Comparison of ENCODE assay signal across 18 cellular contexts in genomic region chr7:157775560-157776332, GRCh38.
"Had no signal": no experiment of that assay in that cellular context is flagged by ENCODE, and none has a peak within 500 bp of the region (broad histone marks: within the 10 kb centered on the region; RNA-seq: fewer than 3 reads in every experiment).

No MANE protein-coding gene starts in this region.

- DNase-seq: activated CD4-positive, alpha-beta T cell treated with anti-CD3 and anti-CD28 coated beads, Interleukin-2, amount 50 U/mL, for 4 hours; activated effector memory CD4-positive, alpha-beta T cell treated with anti-CD3 and anti-CD28 coated beads, Interleukin-2, amount 50 U/mL, for 16 hours; activated naive CD4-positive, alpha-beta T cell treated with anti-CD3 and anti-CD28 coated beads, Interleukin-2, amount 10 ng/mL, durations not matched to agents 7 days and 5 days; activated T-cell treated with anti-CD3 and anti-CD28 coated beads, Interleukin-2, amount 50 U/mL, for 72 hours; anterior cingulate cortex; effector CD4-positive, alpha-beta T cell; sigmoid colon; stimulated activated CD4-positive, alpha-beta T cell treated with anti-CD3 and anti-CD28 coated beads, Interleukin-2, amount 100 ng/mL, for 48 hours; stimulated activated CD8-positive, alpha-beta memory T cell treated with anti-CD3 and anti-CD28 coated beads, Interleukin-4, amount 100 ng/mL, for 48 hours; T-helper 9 cell; tibial artery had no signal

- H3K4me1 ChIP-seq: heart left ventricle, sigmoid colon, tibial artery had no signal

- H3K4me3 ChIP-seq: heart left ventricle, sigmoid colon, smooth muscle cell, tibial artery had no signal

- H3K4me3 Mint-ChIP-seq: activated naive CD4-positive, alpha-beta T cell treated with anti-CD3 and anti-CD28 coated beads, Interleukin-2, amount 10 ng/mL, durations not matched to agents 7 days and 5 days; activated T-cell treated with anti-CD3 and anti-CD28 coated beads, Interleukin-2, amount 50 U/mL, for 72 hours; brain; dendritic cell treated with granulocyte-macrophage colony-stimulating factor and Interleukin-4, amounts not matched to agents 40 ng/mL and 50 ng/mL, for 4 days; memory B cell; stimulated activated naive CD8-positive, alpha-beta T cell treated with anti-CD3 and anti-CD28 coated beads, Interleukin-15, Interleukin-2, amounts not matched to agents 100 ng/mL and 50 ng/mL, for 24 hours; WTC11 had no signal

- H3K4me2 ChIP-seq: smooth muscle cell had no signal

- H3K27ac Mint-ChIP-seq: activated naive CD4-positive, alpha-beta T cell treated with anti-CD3 and anti-CD28 coated beads, Interleukin-2, amount 10 ng/mL, durations not matched to agents 7 days and 5 days; activated T-cell treated with anti-CD3 and anti-CD28 coated beads, Interleukin-2, amount 50 U/mL, for 72 hours; brain; dendritic cell treated with granulocyte-macrophage colony-stimulating factor and Interleukin-4, amounts not matched to agents 40 ng/mL and 50 ng/mL, for 4 days; memory B cell; stimulated activated naive CD8-positive, alpha-beta T cell treated with anti-CD3 and anti-CD28 coated beads, Interleukin-15, Interleukin-2, amounts not matched to agents 100 ng/mL and 50 ng/mL, for 24 hours; WTC11 had no signal

- H3K4me1 Mint-ChIP-seq: activated naive CD4-positive, alpha-beta T cell treated with anti-CD3 and anti-CD28 coated beads, Interleukin-2, amount 10 ng/mL, durations not matched to agents 7 days and 5 days; memory B cell; WTC11 had no signal

- H3K27ac ChIP-seq: heart left ventricle, sigmoid colon, tibial artery had no signal

- H3K36me3 ChIP-seq: heart left ventricle, sigmoid colon, tibial artery had no signal

- ATAC-seq: activated T-cell treated with anti-CD3 and anti-CD28 coated beads, Interleukin-2, amount 50 U/mL, for 72 hours; heart left ventricle; WTC11 had no signal

- H3K36me3 Mint-ChIP-seq: activated naive CD4-positive, alpha-beta T cell treated with anti-CD3 and anti-CD28 coated beads, Interleukin-2, amount 10 ng/mL, durations not matched to agents 7 days and 5 days had no signal
